37 cellular contexts compared by ENCODE assay signal in the genomic region with DNA sequence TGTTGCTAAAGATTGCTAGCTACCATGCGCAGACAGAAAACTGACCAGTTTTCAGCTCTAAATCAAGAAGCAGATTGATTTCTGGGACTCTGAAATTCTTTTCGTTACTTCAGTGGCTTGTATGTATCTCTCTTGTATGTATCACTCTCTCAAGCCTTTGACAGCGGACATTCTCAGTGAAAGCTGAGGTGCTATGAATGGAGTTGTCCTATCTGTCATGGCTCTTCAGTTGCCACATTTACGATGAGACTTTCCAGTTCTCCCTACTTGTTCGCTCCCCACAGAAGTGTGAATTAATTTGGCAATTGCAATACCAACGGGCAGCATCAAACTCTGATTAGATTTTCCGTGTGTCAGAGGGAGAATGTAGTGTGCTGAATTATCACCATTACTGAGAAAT.
"Had no signal": no experiment of that assay in that cellular context is flagged by ENCODE, and none has a peak within 500 bp of the region (broad histone marks: within the 10 kb centered on the region; RNA-seq: fewer than 3 reads in every experiment).

No MANE protein-coding gene starts in this region.

- H3K4me3 Mint-ChIP-seq: activated B cell treated with CpG ODN at 0.5 μM for 24 hours; activated CD4-positive, alpha-beta memory T cell treated with anti-CD3 and anti-CD28 coated beads for 36 hours; activated CD4-positive, alpha-beta T cell treated with anti-CD3 and anti-CD28 coated beads, Interleukin-2, amount 10 ng/mL, durations not matched to agents 24 days and 14 days; activated CD8-positive, alpha-beta T cell treated with anti-CD3 and anti-CD28 coated beads for 36 hours; activated naive CD4-positive, alpha-beta T cell treated with anti-CD3 and anti-CD28 coated beads for 36 hours; activated naive CD8-positive, alpha-beta T cell treated with anti-CD3 and anti-CD28 coated beads for 36 hours; activated T-cell treated with anti-CD3 and anti-CD28 coated beads, Interleukin-2, amount 50 U/mL, for 4 hours; activated T-cell treated with anti-CD3 and anti-CD28 coated beads, Interleukin-2, amount 50 U/mL, for 72 hours; activated T-helper 1 cell treated with anti-CD3 and anti-CD28 coated beads, Interleukin-12 subunit alpha, Interleukin-12 subunit beta, Interleukin-2, Interleukin-4 antibody, amounts not matched to agents 30 ng/mL and 10 ng/mL and 1 ng/mL, durations not matched to agents 14 hours and 24 hours and 36 hours; activated T-helper 17 cell treated with anti-CD3 and anti-CD28 coated beads, Interleukin-2, amount 50 U/mL, for 72 hours; central memory CD8-positive, alpha-beta T cell; T-helper 1 cell treated with Interleukin-12 subunit alpha and Interleukin-12 subunit beta and Interleukin-4 antibody, amounts not matched to agents 30 μg/mL and 1 μg/mL, for 36 hours; T-helper 2 cell treated with Interferon-gamma antibody and Interleukin-4, amounts not matched to agents 5 μg/mL and 100 μg/mL, for 36 hours had no signal

- H3K36me3 Mint-ChIP-seq: activated CD4-positive, alpha-beta memory T cell treated with anti-CD3 and anti-CD28 coated beads for 36 hours; activated naive CD4-positive, alpha-beta T cell treated with anti-CD3 and anti-CD28 coated beads, Interleukin-2, amount 50 U/mL, for 72 hours; activated naive CD8-positive, alpha-beta T cell treated with anti-CD3 and anti-CD28 coated beads for 36 hours had no signal

- ATAC-seq: activated CD8-positive, alpha-beta T cell treated with anti-CD3 and anti-CD28 coated beads for 36 hours; activated naive CD4-positive, alpha-beta T cell treated with anti-CD3 and anti-CD28 coated beads, Interleukin-2, amount 50 U/mL, for 72 hours; activated T-cell treated with anti-CD3 and anti-CD28 coated beads, Interleukin-2, amount 50 U/mL, for 4 hours; activated T-cell treated with anti-CD3 and anti-CD28 coated beads, Interleukin-2, amount 50 U/mL, for 72 hours; activated T-helper 17 cell treated with anti-CD3 and anti-CD28 coated beads, Interleukin-2, amount 50 U/mL, for 72 hours; body of pancreas had no signal

- H3K4me1 ChIP-seq: adrenal gland, body of pancreas, breast epithelium had no signal

- H3K9me3 ChIP-seq: body of pancreas, breast epithelium had no signal

- H3K27ac Mint-ChIP-seq: activated B cell treated with CpG ODN at 0.5 μM for 24 hours; activated CD4-positive, alpha-beta memory T cell treated with anti-CD3 and anti-CD28 coated beads for 36 hours; activated CD4-positive, alpha-beta T cell treated with anti-CD3 and anti-CD28 coated beads, Interleukin-2, amount 10 ng/mL, durations not matched to agents 24 days and 14 days; activated CD8-positive, alpha-beta T cell treated with anti-CD3 and anti-CD28 coated beads for 36 hours; activated naive CD4-positive, alpha-beta T cell treated with anti-CD3 and anti-CD28 coated beads for 36 hours; activated naive CD4-positive, alpha-beta T cell treated with anti-CD3 and anti-CD28 coated beads, Interleukin-2, amount 50 U/mL, for 72 hours; activated naive CD8-positive, alpha-beta T cell treated with anti-CD3 and anti-CD28 coated beads for 36 hours; activated T-cell treated with anti-CD3 and anti-CD28 coated beads, Interleukin-2, amount 50 U/mL, for 72 hours; activated T-helper 1 cell treated with anti-CD3 and anti-CD28 coated beads, Interleukin-12 subunit alpha, Interleukin-12 subunit beta, Interleukin-2, Interleukin-4 antibody, amounts not matched to agents 30 ng/mL and 10 ng/mL and 1 ng/mL, durations not matched to agents 14 hours and 24 hours and 36 hours; activated T-helper 17 cell treated with anti-CD3 and anti-CD28 coated beads, Interleukin-2, amount 50 U/mL, for 72 hours; T-helper 1 cell treated with Interleukin-12 subunit alpha and Interleukin-12 subunit beta and Interleukin-4 antibody, amounts not matched to agents 30 μg/mL and 1 μg/mL, for 36 hours; T-helper 2 cell treated with Interferon-gamma antibody and Interleukin-4, amounts not matched to agents 5 μg/mL and 100 μg/mL, for 36 hours had no signal

- H3K4me1 Mint-ChIP-seq: activated B cell treated with CpG ODN at 0.5 μM for 24 hours; activated CD4-positive, alpha-beta T cell treated with anti-CD3 and anti-CD28 coated beads, Interleukin-2, amount 10 ng/mL, durations not matched to agents 24 days and 14 days; activated T-helper 17 cell treated with anti-CD3 and anti-CD28 coated beads, Interleukin-2, amount 50 U/mL, for 72 hours; central memory CD8-positive, alpha-beta T cell had no signal

- H3K4me3 ChIP-seq: adrenal gland, body of pancreas, breast epithelium had no signal

- H3K27ac ChIP-seq: adrenal gland, body of pancreas, brain microvascular endothelial cell, breast epithelium, VCaP had no signal

- H3K36me3 ChIP-seq: adrenal gland, brain microvascular endothelial cell, breast epithelium had no signal

- H3K27me3 ChIP-seq: adrenal gland, body of pancreas, brain microvascular endothelial cell, breast epithelium had no signal

- DNase-seq: activated B cell treated with CpG ODN at 0.5 μM for 24 hours; activated CD4-positive, alpha-beta memory T cell treated with anti-CD3 and anti-CD28 coated beads for 36 hours; activated CD4-positive, alpha-beta T cell treated with anti-CD3 and anti-CD28 coated beads for 4 hours; activated CD4-positive, alpha-beta T cell treated with anti-CD3 and anti-CD28 coated beads, Interleukin-2, amount 10 ng/mL, durations not matched to agents 24 days and 14 days; activated CD4-positive, alpha-beta T cell treated with anti-CD3 and anti-CD28 coated beads, Interleukin-2, amount 50 U/mL, for 1 hour; activated CD4-positive, alpha-beta T cell treated with anti-CD3 and anti-CD28 coated beads, Interleukin-2, amount 50 U/mL, for 4 hours; activated CD4-positive, CD25-positive, alpha-beta regulatory T cell treated with anti-CD3 and anti-CD28 coated beads, Interleukin-2, amount 50 U/mL, for 72 hours; activated CD8-positive, alpha-beta memory T cell treated with anti-CD3 and anti-CD28 coated beads, Interleukin-2, amount 50 U/mL, for 4 hours; activated CD8-positive, alpha-beta T cell treated with anti-CD3 and anti-CD28 coated beads for 36 hours; activated effector memory CD4-positive, alpha-beta T cell treated with anti-CD3 and anti-CD28 coated beads, Interleukin-2, amount 50 U/mL, for 16 hours; activated gamma-delta T cell treated with Interleukin-2 at 50 U/mL for 16 hours; activated naive CD4-positive, alpha-beta T cell; activated naive CD4-positive, alpha-beta T cell treated with anti-CD3 and anti-CD28 coated beads for 36 hours; activated naive CD4-positive, alpha-beta T cell treated with anti-CD3 and anti-CD28 coated beads, Interleukin-2, amount 50 U/mL, for 16 hours; activated naive CD8-positive, alpha-beta T cell treated with anti-CD3 and anti-CD28 coated beads for 36 hours; activated T-cell treated with anti-CD3 and anti-CD28 coated beads for 4 hours; activated T-cell treated with anti-CD3 and anti-CD28 coated beads, Interleukin-2, amount 50 U/mL, for 1 hour; activated T-cell treated with anti-CD3 and anti-CD28 coated beads, Interleukin-2, amount 50 U/mL, for 4 hours; activated T-cell treated with anti-CD3 and anti-CD28 coated beads, Interleukin-2, amount 50 U/mL, for 72 hours; adrenal gland; amniotic stem cell; aorta; body of pancreas; brain microvascular endothelial cell; caudate nucleus; SW 1271; T-helper 1 cell; T-helper 2 cell; T-helper 9 cell had no signal

- H3K27me3 Mint-ChIP-seq: activated B cell treated with CpG ODN at 0.5 μM for 24 hours; activated CD4-positive, alpha-beta memory T cell treated with anti-CD3 and anti-CD28 coated beads for 36 hours; activated CD4-positive, alpha-beta T cell treated with anti-CD3 and anti-CD28 coated beads, Interleukin-2, amount 10 ng/mL, durations not matched to agents 24 days and 14 days; activated CD8-positive, alpha-beta T cell treated with anti-CD3 and anti-CD28 coated beads for 36 hours; activated naive CD8-positive, alpha-beta T cell treated with anti-CD3 and anti-CD28 coated beads for 36 hours; activated T-helper 17 cell treated with anti-CD3 and anti-CD28 coated beads, Interleukin-2, amount 50 U/mL, for 72 hours; central memory CD8-positive, alpha-beta T cell had no signal

- H3K9me3 Mint-ChIP-seq: activated CD4-positive, alpha-beta memory T cell treated with anti-CD3 and anti-CD28 coated beads for 36 hours; activated CD4-positive, alpha-beta T cell treated with anti-CD3 and anti-CD28 coated beads, Interleukin-2, amount 10 ng/mL, durations not matched to agents 24 days and 14 days; activated CD8-positive, alpha-beta T cell treated with anti-CD3 and anti-CD28 coated beads for 36 hours; activated T-cell treated with anti-CD3 and anti-CD28 coated beads, Interleukin-2, amount 50 U/mL, for 4 hours; activated T-helper 17 cell treated with anti-CD3 and anti-CD28 coated beads, Interleukin-2, amount 50 U/mL, for 72 hours; T-helper 1 cell treated with Interleukin-12 subunit alpha and Interleukin-12 subunit beta and Interleukin-4 antibody, amounts not matched to agents 30 μg/mL and 1 μg/mL, for 36 hours had no signal
